ENCODE assay signal across 8 cellular contexts in the genomic region with DNA sequence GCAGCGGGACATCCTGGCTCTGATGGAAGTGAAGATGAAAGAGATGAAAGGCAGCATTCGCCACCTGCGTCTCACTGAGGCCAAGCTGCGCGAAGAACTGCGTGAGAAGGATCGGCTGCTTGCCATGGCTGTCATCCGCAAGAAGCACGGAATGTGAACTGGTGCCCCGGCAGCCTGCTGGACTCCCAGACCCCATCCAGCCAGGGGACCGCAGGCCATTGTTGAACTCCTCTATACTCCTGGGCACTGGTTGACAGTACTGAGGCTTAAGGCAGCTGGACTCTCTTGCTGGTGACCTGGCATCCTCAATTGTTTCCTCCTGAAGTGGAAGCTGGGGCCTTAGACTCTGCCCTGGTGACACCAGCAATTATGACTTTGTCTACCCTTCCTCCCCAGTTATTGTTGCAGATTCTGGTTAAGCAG. TPM values are rescaled to one million over a fixed set of nuclear protein-coding genes. Genes with fewer than 3 reads are reported as not detected.
DNase-seq lines count a peak whose midpoint lies in the region; ATAC-seq and TF ChIP-seq lines count a peak whose summit lies in the region.

No MANE protein-coding gene starts in this region.

- peaks cover 26 to 44% of the 10 kb centered on the region in 2 donors for H3K4me1 ChIP-seq in muscle layer of duodenum (ENCODE audit: control insufficient read depth in 1 of 2, insufficient read depth in 2 of 2, low read length in 2 of 2)

- peak overlapping the region; percentile 61 for H3K27ac ChIP-seq in muscle layer of duodenum (ENCODE audit: low read length)

- peaks cover 0 to 10% of the 10 kb centered on the region in 2 donors for H3K36me3 ChIP-seq in muscle layer of duodenum (ENCODE audit: control insufficient read depth in 1 of 2, insufficient read depth in 2 of 2, low read length in 2 of 2)

- ATAC-seq in GM18498 (IDR thresholded peaks at IDR 0.05; ENCODE audit: unreplicated experiment) = no peak
- no peak for ATAC-seq in GM21576 (IDR thresholded peaks at IDR 0.05; ENCODE audit: unreplicated experiment)
- ATAC-seq in sciatic nerve = no peak

- intact Hi-C loops in sciatic nerve (cut with DNase I) = no loop called here

- H3K4me3 ChIP-seq in AG10803 (ENCODE audit: low read length) (peak overlapping the region; percentile 95), cardiac fibroblast (replicated peaks in 1 of 2; ENCODE audit: low read depth in 2 of 2, low read length in 2 of 2) (peak overlapping the region; percentile 76 to 93), muscle layer of duodenum (ENCODE audit: low read depth in 1 of 2, low read length in 2 of 2) (peak overlapping the region; percentile 56 to 85)

- H3K9me3 ChIP-seq in muscle layer of duodenum (ENCODE audit: control insufficient read depth in 1 of 2, low read length in 2 of 2) = no peaks in the 10 kb centered on the region

- TF ChIP-seq CTCF in AG10803 (conservative IDR thresholded peaks at IDR 0.05; ENCODE audit: low read length) (no peak), cardiac fibroblast (IDR thresholded peaks at IDR 0.05; ENCODE audit: low read depth, low read length) (no peak)

- DNase-seq in AG10803 (ENCODE audit: low read depth) = peak; percentile 41
- peak; percentile 29 for DNase-seq in HuH-7.5 (ENCODE audit: low spot score)
- DNase-seq in cardiac fibroblast (ENCODE audit: low read depth in 2 of 2) = peak in 1 of 2 donors; percentile 45
- no peak for DNase-seq in Ammon's horn (ENCODE audit: low spot score)
- DNase-seq in sciatic nerve (ENCODE audit: low spot score) = no peak

- H3K27me3 ChIP-seq in muscle layer of duodenum (ENCODE audit: low read depth, low read length) = no peaks in the 10 kb centered on the region

RNA-seq across cellular contexts. Expression of gene THAP11, which starts 1.2 kb away (rescaled TPM):
- total RNA-seq in sciatic nerve = 22.7 TPM

RNA-seq across cellular contexts. Expression of gene NUTF2, which starts 3.4 kb away (rescaled TPM):
- total RNA-seq in sciatic nerve = 59.2 TPM

RNA-seq across cellular contexts. Expression of gene CENPT, which starts 4.1 kb away (rescaled TPM):
- 45.1 TPM for total RNA-seq in sciatic nerve

RNA-seq across cellular contexts. Expression of gene EDC4, which starts 29.5 kb away (rescaled TPM):
- total RNA-seq in sciatic nerve = 40.2 TPM

RNA-seq across cellular contexts. Expression of gene TSNAXIP1, which starts 36.7 kb away (rescaled TPM):
- 1.5 TPM for total RNA-seq in sciatic nerve

Comparison
In these comparisons a context has a peak if more than half of its experiments do, and no peak if none do; other contexts are left out.
1. DNase-seq: peak in AG10803 (single experiment) and HuH-7.5 (single experiment); none in Ammon's horn (single experiment) and sciatic nerve (single experiment).
2. Peak in every context shown above with its lines, with median percentiles within 50 percentile points of each other: H3K4me3 ChIP-seq.